8 cellular contexts compared by ENCODE assay signal in the genomic region with DNA sequence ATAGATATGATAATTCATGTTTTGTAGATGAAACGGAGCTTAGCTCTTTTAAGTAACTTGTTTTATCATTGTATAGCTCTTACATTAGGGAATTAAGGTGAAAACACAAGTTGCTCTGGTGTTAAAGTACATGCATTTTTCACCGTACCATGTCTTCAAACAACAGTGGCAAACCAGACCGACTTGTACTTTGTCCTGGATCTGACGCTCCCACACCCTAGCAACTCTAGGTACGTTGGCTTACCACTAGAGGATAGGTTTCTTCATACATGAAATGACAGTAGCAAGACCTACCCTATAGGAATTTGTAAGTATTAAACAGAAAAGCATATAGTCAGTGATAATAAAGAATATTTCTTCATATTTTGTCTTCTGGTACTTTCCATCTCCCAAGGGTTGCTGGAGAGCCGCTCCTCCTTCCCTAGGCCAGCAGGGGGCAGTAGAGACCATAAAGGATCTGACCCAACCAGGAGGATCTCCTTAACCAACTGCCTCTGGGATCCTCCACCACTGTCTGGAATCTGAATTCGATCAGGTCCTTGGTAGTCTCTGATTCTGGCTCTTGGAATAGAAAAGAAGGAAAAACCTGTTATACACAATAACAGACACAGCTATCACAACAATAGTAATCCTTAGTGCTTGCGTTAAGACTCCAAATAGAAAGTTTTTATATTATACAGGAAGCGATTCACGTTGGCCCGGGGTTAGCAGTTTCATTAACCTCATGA.
DNase-seq lines count a peak whose midpoint lies in the region; ATAC-seq and TF ChIP-seq lines count a peak whose summit lies in the region.

No MANE protein-coding gene starts in this region.

- intact Hi-C loops in ascending aorta (cut with DNase I) = no loop called here

- DNase-seq in COR-L47 (lab: John Stamatoyannopoulos, UW) = peak; percentile 55
- DNase-seq in HS-27A (ENCODE audit: low read depth) = peak; percentile 20
- peak; percentile 10 for DNase-seq in NOMO-1 treated with dmso at 0.1 percent for 144 hours (lab: John Stamatoyannopoulos, UW; ENCODE audit: unreplicated experiment)
- DNase-seq in ascending aorta (ENCODE audit: low spot score in 2 of 2) = no peak
- peak; percentile 72 for DNase-seq in hepatic stellate cell (ENCODE audit: low spot score)
- peak; percentile 30 for DNase-seq in stimulated activated CD4-positive, alpha-beta T cell treated with anti-CD3 and anti-CD28 coated beads, Interleukin-12 subunit alpha, Interleukin-12 subunit beta, amount 100 ng/mL, for 4 hours

- no peaks in the 10 kb centered on the region for H3K9me3 ChIP-seq in ascending aorta

- no peak overlapping the region for H3K4me3 ChIP-seq in ascending aorta

- H3K4me1 ChIP-seq in ascending aorta = no peaks in the 10 kb centered on the region

- H3K36me3 ChIP-seq in ascending aorta = no peaks in the 10 kb centered on the region

- no peaks in the 10 kb centered on the region for H3K27me3 ChIP-seq in ascending aorta

- TF ChIP-seq CTCF in ascending aorta (IDR thresholded peaks at IDR 0.05) = peak in 2 of 3 experiments; percentile 19 to 29

- ATAC-seq in GM19328 (IDR thresholded peaks at IDR 0.05; ENCODE audit: unreplicated experiment) (peak; percentile 67), GM18498 (IDR thresholded peaks at IDR 0.05; ENCODE audit: unreplicated experiment) (no peak)

- no peak overlapping the region for H3K27ac ChIP-seq in ascending aorta

Comparison
In these comparisons a context has a peak if more than half of its experiments do, and no peak if none do; other contexts are left out.
1. DNase-seq: peak in COR-L47 (single experiment), HS-27A (single experiment), NOMO-1 treated with dmso at 0.1 percent for 144 hours (single experiment), hepatic stellate cell (single experiment) and stimulated activated CD4-positive, alpha-beta T cell treated with anti-CD3 and anti-CD28 coated beads, Interleukin-12 subunit alpha, Interleukin-12 subunit beta, amount 100 ng/mL, for 4 hours (single experiment); none in ascending aorta (0 of 2).